1 cellular context compared by ENCODE assay signal in the genomic region with DNA sequence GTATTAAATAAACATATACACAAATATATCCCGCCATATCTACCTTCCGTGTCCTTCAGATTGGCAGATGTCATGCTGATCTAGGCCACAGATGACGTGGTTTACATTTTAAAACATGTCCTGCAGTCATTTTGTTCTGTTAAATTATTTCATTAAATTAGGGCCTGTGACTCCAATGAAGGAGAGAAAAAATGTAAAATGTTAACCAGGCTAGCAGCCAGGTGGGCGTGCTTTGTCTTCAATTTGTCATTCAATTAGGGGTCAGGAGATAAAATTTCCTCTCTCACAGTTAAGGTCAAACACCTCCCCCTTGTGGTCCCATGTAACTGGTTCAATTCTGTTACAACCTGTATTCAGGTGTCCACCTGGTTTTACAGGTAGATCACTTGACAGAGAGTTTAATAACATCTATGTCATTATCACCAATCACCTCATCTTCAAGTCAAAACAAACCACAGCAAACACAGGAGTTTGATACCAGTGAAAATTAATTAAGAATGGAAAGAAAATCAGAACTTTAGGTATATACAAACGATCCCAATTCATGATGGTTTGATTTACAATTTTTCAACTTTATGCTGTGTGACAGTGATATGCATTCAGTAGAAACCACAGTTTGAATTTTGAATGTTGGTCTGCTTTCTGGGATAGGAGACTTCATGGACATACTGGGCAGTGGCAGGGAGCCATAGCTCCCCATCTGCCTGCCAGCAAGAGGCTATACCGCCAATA.
A peak's percentile ranks its signal among the peaks of the same experiment; 100 is the strongest.
TF ChIP-seq lines count a peak whose summit lies in the region.

No MANE protein-coding gene starts in this region.

TF ChIP-seq in SK-N-SH treated with all-trans-retinoic acid at 6 μM for 48 hours, 23 proteins besides CTCF, POLR2A, EP300 and RAD21 (continued from another document):
- TF ChIP-seq, protein P1, sequence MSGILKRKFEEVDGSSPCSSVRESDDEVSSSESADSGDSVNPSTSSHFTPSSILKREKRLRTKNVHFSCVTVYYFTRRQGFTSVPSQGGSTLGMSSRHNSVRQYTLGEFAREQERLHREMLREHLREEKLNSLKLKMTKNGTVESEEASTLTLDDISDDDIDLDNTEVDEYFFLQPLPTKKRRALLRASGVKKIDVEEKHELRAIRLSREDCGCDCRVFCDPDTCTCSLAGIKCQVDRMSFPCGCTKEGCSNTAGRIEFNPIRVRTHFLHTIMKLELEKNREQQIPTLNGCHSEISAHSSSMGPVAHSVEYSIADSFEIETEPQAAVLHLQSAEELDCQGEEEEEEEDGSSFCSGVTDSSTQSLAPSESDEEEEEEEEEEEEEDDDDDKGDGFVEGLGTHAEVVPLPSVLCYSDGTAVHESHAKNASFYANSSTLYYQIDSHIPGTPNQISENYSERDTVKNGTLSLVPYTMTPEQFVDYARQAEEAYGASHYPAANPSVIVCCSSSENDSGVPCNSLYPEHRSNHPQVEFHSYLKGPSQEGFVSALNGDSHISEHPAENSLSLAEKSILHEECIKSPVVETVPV (CRISPR knock-in tag; IDR thresholded peaks at IDR 0.05), result peak; percentile 60; the same call in 1 of the 2 replicates
- no peak for TF ChIP-seq ZC3H10 (CRISPR knock-in tag; IDR thresholded peaks at IDR 0.05)
- peak; percentile 83 for TF ChIP-seq SNAI2 (CRISPR knock-in tag; IDR thresholded peaks at IDR 0.05)
- 0 out of 2 replicates have a peak, but pooled peaks have one; percentile 2 for TF ChIP-seq ZNF70 (CRISPR knock-in tag; IDR thresholded peaks at IDR 0.05)
- TF ChIP-seq ZFP3 (CRISPR knock-in tag; IDR thresholded peaks at IDR 0.05), result peak; percentile 80
- no peak for TF ChIP-seq BACH2 (CRISPR knock-in tag; IDR thresholded peaks at IDR 0.05; ENCODE audit: borderline replicate concordance)
